ENCODE assay signal across 19 cellular contexts in the genomic region with DNA sequence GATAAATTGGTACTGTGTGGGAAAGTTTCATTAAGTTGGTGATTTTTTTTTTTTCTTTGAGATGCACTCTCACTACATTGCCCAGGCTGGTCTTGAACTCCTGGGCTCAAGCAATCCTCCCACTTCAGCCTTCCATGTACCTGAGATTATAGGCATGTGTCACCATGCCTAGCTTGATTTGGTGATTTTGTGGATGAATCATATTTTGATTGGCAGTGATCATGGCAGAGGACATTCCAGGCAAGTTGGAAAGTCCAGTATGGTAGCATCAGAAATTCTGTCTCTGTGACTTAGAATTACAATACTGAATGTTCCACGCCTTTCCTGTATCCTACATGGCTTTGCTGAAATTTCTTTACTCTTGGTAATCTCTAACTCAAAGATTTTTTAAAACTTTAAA. TPM values are rescaled to one million over a fixed set of nuclear protein-coding genes. Genes with fewer than 3 reads are reported as not detected.
A peak's percentile ranks its signal among the peaks of the same experiment; 100 is the strongest.
DNase-seq lines count a peak whose midpoint lies in the region; ATAC-seq and TF ChIP-seq lines count a peak whose summit lies in the region.
"Had no signal": no experiment of that assay in that cellular context is flagged by ENCODE, and none has a peak within 500 bp of the region (broad histone marks: within the 10 kb centered on the region; RNA-seq: fewer than 3 reads in every experiment).

No MANE protein-coding gene starts in this region.

- H3K4me1 Mint-ChIP-seq in MCF 10A (ENCODE audit: insufficient read depth, unreplicated experiment): peaks cover 4% of the 10 kb centered on the region
- H3K4me1 Mint-ChIP-seq: CD4-positive, CD25-positive, alpha-beta regulatory T cell; H9 had no signal

- CTCF ChIA-PET in MCF 10A (lab: Yijun Ruan, JAX): interaction anchor here (0.7 to 1.0 kb wide), 2 partner anchors 11 to 21 kb away, joined by 3 to 4 read pairs; no protein-coding TSS in a partner anchor
- CTCF ChIA-PET in RWPE1 (lab: Yijun Ruan, JAX): no interaction called here

- no peak overlapping the region for H3K27ac Mint-ChIP-seq in MCF 10A (ENCODE audit: low read depth, unreplicated experiment)
- H3K27ac Mint-ChIP-seq: H9, HFFc6 had no signal

- no peaks in the 10 kb centered on the region for H3K9me3 Mint-ChIP-seq in MCF 10A (ENCODE audit: unreplicated experiment)
- H3K9me3 Mint-ChIP-seq: HFFc6 had no signal

- no peak for TF ChIP-seq CTCF in MCF 10A (IDR thresholded peaks at IDR 0.05; ENCODE audit: unreplicated experiment)
- TF ChIP-seq CTCF in breast epithelium (IDR thresholded peaks at IDR 0.05): no peak
- no peak for TF ChIP-seq CTCF in RWPE1 (conservative IDR thresholded peaks at IDR 0.05; ENCODE audit: low read depth)

- no peaks in the 10 kb centered on the region for H3K27me3 Mint-ChIP-seq in MCF 10A (ENCODE audit: insufficient read depth, unreplicated experiment)

- no peaks in the 10 kb centered on the region for H3K36me3 Mint-ChIP-seq in MCF 10A (ENCODE audit: insufficient read depth, unreplicated experiment)
- H3K36me3 Mint-ChIP-seq: CD4-positive, CD25-positive, alpha-beta regulatory T cell had no signal

- no peak overlapping the region for H3K4me3 ChIP-seq in breast epithelium
- H3K4me3 ChIP-seq: BLaER1 treated with 17β-estradiol and CSF1 and Interleukin-3, amounts not matched to agents 10 nM and 100 nM; GM12878 had no signal

- DNase-seq in MCF 10A (ENCODE audit: unreplicated experiment) (peak; percentile 6), breast epithelium (ENCODE audit: low spot score in 2 of 2) (no peak), RWPE1 (ENCODE audit: low spot score) (peak; percentile 2), NCI-H2029 treated with DMSO at 0.1 percent for 48 hours (lab: John Stamatoyannopoulos, UW) (no peak), NOMO-1 treated with DMSO at 0.1 percent for 48 hours (lab: John Stamatoyannopoulos, UW; ENCODE audit: unreplicated experiment) (no peak)
- DNase-seq in activated CD4-positive, CD25-positive, alpha-beta regulatory T cell treated with anti-CD3 and anti-CD28 coated beads, Interleukin-2, amount 50 U/mL, for 72 hours: no peak
- no peak for DNase-seq in activated CD4-positive, alpha-beta T cell treated with anti-CD3 and anti-CD28 coated beads for 4 hours
- DNase-seq: Calu3; CD4-positive, CD25-positive, alpha-beta regulatory T cell; DMS 273 treated with DMSO at 0.1 percent for 48 hours; GOT3; H9; HFFc6 had no signal

- no TSS peak for BruUV-seq in MCF 10A (replicated peaks; lab: Mats Ljungman, UMichigan)

- TF ChIP-seq POLR2A in breast epithelium (IDR thresholded peaks at IDR 0.05): no peak

- H3K27ac ChIP-seq in breast epithelium (no peak overlapping the region), RWPE1 (no peak overlapping the region)
- H3K27ac ChIP-seq: 22Rv1; BLaER1 treated with 17β-estradiol and CSF1 and Interleukin-3, amounts not matched to agents 10 nM and 100 nM had no signal

- H3K4me1 ChIP-seq in breast epithelium: no peaks in the 10 kb centered on the region

- H3K4me3 Mint-ChIP-seq in MCF 10A (ENCODE audit: unreplicated experiment): no peak overlapping the region
- H3K4me3 Mint-ChIP-seq: CD4-positive, CD25-positive, alpha-beta regulatory T cell; H9; HFFc6 had no signal

- intact Hi-C loops in MCF 10A (cut with micrococcal nuclease): no loop called here
- intact Hi-C loops in breast epithelium (cut with DNase I; ENCODE audit: low total_unique reads): no loop called here

- ATAC-seq in esophagus mucosa: peak; percentile 11
- ATAC-seq: GM12878, HepG2 had no signal

- H3K9me3 ChIP-seq in breast epithelium: no peaks in the 10 kb centered on the region
- H3K9me3 ChIP-seq: BLaER1 treated with 17β-estradiol and CSF1 and Interleukin-3, amounts not matched to agents 10 nM and 100 nM had no signal

- POLR2A ChIA-PET in MCF 10A (lab: Yijun Ruan, JAX) (interaction anchor here (0.8 kb wide), 1 partner anchor 9 kb away, joined by 3 read pairs; no protein-coding TSS in a partner anchor), RWPE1 (lab: Yijun Ruan, JAX; ENCODE audit: low non-redundant PET) (no interaction called here)

- H3K27me3 ChIP-seq in breast epithelium: no peaks in the 10 kb centered on the region
- H3K27me3 ChIP-seq: BLaER1 treated with 17β-estradiol and CSF1 and Interleukin-3, amounts not matched to agents 10 nM and 100 nM had no signal

- no peaks in the 10 kb centered on the region for H3K36me3 ChIP-seq in breast epithelium
- H3K36me3 ChIP-seq: BLaER1 treated with 17β-estradiol and CSF1 and Interleukin-3, amounts not matched to agents 10 nM and 100 nM had no signal

RNA-seq across cellular contexts. Expression of gene HORMAD2, which starts 49.4 kb away (rescaled TPM):
- not detected in 2 replicates for total RNA-seq in MCF 10A (2022)
- not detected for total RNA-seq in breast epithelium
- total RNA-seq in esophagus mucosa: not detected
- total RNA-seq: Calu3; CD4-positive, CD25-positive, alpha-beta regulatory T cell; G401; GM12878; H9; HepG2; HFFc6 had no signal

Comparison
In these comparisons a context has a peak if more than half of its experiments do, and no peak if none do; other contexts are left out.
1. DNase-seq: peak in MCF 10A (single experiment) and RWPE1 (single experiment); none in breast epithelium (0 of 2), NCI-H2029 treated with DMSO at 0.1 percent for 48 hours (single experiment), activated CD4-positive, CD25-positive, alpha-beta regulatory T cell treated with anti-CD3 and anti-CD28 coated beads, Interleukin-2, amount 50 U/mL, for 72 hours (single experiment), activated CD4-positive, alpha-beta T cell treated with anti-CD3 and anti-CD28 coated beads for 4 hours (0 of 2) and NOMO-1 treated with DMSO at 0.1 percent for 48 hours (single experiment).